ENCODE assay signal across 1 cellular context in the genomic region with DNA sequence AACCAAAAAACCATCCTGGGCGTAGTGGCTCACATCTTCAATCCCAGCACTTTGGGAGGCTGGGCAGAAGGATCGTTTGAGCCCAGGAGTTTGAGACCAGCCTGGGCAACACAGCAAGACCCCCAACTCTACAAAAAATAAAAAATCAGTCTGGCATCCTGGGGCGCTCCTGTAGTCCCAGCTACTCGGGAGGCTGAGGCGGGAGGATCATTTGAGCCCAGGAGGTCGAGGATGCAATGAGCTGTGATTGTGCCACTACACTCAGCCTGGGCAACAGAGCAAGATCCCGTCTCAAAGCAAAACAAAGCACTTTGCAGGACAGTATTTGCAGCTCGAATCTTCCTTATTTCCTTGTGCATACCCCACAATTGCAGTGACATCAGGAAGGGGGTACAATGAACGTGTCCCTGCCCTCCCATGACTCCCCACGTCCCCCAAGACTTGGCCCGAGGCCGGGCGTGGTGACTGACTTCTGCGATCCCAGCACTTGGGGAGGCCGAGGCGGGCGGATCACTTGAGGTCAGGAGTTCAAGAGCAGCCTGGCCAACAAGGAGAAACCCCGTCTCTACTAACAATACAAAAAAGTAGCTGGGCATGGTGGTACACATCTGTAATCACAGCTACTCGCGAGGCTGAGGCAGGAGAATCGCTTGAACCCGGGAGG.
TF ChIP-seq lines count a peak whose summit lies in the region.

No MANE protein-coding gene starts in this region.

TF ChIP-seq in GM23338, 12 proteins besides CTCF, POLR2A, EP300 and RAD21 (continued from another document):
- TF ChIP-seq, protein P1, sequence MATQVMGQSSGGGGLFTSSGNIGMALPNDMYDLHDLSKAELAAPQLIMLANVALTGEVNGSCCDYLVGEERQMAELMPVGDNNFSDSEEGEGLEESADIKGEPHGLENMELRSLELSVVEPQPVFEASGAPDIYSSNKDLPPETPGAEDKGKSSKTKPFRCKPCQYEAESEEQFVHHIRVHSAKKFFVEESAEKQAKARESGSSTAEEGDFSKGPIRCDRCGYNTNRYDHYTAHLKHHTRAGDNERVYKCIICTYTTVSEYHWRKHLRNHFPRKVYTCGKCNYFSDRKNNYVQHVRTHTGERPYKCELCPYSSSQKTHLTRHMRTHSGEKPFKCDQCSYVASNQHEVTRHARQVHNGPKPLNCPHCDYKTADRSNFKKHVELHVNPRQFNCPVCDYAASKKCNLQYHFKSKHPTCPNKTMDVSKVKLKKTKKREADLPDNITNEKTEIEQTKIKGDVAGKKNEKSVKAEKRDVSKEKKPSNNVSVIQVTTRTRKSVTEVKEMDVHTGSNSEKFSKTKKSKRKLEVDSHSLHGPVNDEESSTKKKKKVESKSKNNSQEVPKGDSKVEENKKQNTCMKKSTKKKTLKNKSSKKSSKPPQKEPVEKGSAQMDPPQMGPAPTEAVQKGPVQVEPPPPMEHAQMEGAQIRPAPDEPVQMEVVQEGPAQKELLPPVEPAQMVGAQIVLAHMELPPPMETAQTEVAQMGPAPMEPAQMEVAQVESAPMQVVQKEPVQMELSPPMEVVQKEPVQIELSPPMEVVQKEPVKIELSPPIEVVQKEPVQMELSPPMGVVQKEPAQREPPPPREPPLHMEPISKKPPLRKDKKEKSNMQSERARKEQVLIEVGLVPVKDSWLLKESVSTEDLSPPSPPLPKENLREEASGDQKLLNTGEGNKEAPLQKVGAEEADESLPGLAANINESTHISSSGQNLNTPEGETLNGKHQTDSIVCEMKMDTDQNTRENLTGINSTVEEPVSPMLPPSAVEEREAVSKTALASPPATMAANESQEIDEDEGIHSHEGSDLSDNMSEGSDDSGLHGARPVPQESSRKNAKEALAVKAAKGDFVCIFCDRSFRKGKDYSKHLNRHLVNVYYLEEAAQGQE (IDR thresholded peaks at IDR 0.05; ENCODE audit: unreplicated experiment), result no peak
- TF ChIP-seq, protein P2, sequence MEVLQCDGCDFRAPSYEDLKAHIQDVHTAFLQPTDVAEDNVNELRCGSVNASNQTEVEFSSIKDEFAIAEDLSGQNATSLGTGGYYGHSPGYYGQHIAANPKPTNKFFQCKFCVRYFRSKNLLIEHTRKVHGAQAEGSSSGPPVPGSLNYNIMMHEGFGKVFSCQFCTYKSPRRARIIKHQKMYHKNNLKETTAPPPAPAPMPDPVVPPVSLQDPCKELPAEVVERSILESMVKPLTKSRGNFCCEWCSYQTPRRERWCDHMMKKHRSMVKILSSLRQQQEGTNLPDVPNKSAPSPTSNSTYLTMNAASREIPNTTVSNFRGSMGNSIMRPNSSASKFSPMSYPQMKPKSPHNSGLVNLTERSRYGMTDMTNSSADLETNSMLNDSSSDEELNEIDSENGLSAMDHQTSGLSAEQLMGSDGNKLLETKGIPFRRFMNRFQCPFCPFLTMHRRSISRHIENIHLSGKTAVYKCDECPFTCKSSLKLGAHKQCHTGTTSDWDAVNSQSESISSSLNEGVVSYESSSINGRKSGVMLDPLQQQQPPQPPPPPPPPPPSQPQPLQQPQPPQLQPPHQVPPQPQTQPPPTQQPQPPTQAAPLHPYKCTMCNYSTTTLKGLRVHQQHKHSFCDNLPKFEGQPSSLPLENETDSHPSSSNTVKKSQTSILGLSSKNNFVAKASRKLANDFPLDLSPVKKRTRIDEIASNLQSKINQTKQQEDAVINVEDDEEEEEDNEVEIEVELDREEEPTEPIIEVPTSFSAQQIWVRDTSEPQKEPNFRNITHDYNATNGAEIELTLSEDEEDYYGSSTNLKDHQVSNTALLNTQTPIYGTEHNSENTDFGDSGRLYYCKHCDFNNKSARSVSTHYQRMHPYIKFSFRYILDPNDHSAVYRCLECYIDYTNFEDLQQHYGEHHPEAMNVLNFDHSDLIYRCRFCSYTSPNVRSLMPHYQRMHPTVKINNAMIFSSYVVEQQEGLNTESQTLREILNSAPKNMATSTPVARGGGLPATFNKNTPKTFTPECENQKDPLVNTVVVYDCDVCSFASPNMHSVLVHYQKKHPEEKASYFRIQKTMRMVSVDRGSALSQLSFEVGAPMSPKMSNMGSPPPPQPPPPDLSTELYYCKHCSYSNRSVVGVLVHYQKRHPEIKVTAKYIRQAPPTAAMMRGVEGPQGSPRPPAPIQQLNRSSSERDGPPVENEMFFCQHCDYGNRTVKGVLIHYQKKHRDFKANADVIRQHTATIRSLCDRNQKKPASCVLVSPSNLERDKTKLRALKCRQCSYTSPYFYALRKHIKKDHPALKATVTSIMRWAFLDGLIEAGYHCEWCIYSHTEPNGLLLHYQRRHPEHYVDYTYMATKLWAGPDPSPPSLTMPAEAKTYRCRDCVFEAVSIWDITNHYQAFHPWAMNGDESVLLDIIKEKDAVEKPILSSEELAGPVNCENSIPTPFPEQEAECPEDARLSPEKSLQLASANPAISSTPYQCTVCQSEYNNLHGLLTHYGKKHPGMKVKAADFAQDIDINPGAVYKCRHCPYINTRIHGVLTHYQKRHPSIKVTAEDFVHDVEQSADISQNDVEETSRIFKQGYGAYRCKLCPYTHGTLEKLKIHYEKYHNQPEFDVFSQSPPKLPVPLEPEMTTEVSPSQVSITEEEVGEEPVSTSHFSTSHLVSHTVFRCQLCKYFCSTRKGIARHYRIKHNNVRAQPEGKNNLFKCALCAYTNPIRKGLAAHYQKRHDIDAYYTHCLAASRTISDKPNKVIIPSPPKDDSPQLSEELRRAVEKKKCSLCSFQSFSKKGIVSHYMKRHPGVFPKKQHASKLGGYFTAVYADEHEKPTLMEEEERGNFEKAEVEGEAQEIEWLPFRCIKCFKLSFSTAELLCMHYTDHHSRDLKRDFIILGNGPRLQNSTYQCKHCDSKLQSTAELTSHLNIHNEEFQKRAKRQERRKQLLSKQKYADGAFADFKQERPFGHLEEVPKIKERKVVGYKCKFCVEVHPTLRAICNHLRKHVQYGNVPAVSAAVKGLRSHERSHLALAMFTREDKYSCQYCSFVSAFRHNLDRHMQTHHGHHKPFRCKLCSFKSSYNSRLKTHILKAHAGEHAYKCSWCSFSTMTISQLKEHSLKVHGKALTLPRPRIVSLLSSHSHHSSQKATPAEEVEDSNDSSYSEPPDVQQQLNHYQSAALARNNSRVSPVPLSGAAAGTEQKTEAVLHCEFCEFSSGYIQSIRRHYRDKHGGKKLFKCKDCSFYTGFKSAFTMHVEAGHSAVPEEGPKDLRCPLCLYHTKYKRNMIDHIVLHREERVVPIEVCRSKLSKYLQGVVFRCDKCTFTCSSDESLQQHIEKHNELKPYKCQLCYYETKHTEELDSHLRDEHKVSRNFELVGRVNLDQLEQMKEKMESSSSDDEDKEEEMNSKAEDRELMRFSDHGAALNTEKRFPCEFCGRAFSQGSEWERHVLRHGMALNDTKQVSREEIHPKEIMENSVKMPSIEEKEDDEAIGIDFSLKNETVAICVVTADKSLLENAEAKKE (CRISPR knock-in tag; IDR thresholded peaks at IDR 0.05), result no peak
- TF ChIP-seq CREB1 (CRISPR knock-in tag; IDR thresholded peaks at IDR 0.05; ENCODE audit: low read depth), result no peak
